1 cellular context compared by ENCODE assay signal in genomic region chr2:241508510-241509407, GRCh38.
TF ChIP-seq lines count a peak whose summit lies in the region.

Gene STK25, minus strand, starts transcription at chr2:241508584. Its CDS starts 549 bp downstream, at chr2:241508035.

TF ChIP-seq in K562, 482 proteins besides CTCF, POLR2A, EP300 and RAD21 (continued from another document and continues in another):
- no peak for TF ChIP-seq PKNOX1 (IDR thresholded peaks at IDR 0.05)
- peak in 1 of 2 experiments; percentile 78; a peak in 2 of 4 replicates for TF ChIP-seq NONO (IDR thresholded peaks at IDR 0.05; ENCODE audit: low read depth in 2 of 2, low read length in 1 of 2)
- no peak for TF ChIP-seq NFIX (CRISPR knock-in tag; IDR thresholded peaks at IDR 0.05; ENCODE audit: low read depth)
- TF ChIP-seq PHF8 (IDR thresholded peaks at IDR 0.05; ENCODE audit: borderline replicate concordance, low read length), result peak; percentile 79; the same call in 1 of the 2 replicates
- no peak for TF ChIP-seq CHD7 (IDR thresholded peaks at IDR 0.05; ENCODE audit: low read depth, low read length)
- TF ChIP-seq ESRRA (IDR thresholded peaks at IDR 0.05; ENCODE audit: borderline replicate concordance, low read depth), result no peak
- no peak for TF ChIP-seq ZNF146 (CRISPR knock-in tag; IDR thresholded peaks at IDR 0.05; ENCODE audit: unreplicated experiment)
- TF ChIP-seq MAFF (IDR thresholded peaks at IDR 0.05; ENCODE audit: low read length), result no peak
- TF ChIP-seq HNRNPK (IDR thresholded peaks at IDR 0.05; ENCODE audit: low read depth, low read length, poor library complexity, severe bottlenecking), result no peak
- TF ChIP-seq NR2C1 (IDR thresholded peaks at IDR 0.05), result no peak
- TF ChIP-seq NR2C1 (tag; IDR thresholded peaks at IDR 0.05), result peak; percentile 42; the same call in 1 of the 2 replicates
- no peak for TF ChIP-seq RBM14 (IDR thresholded peaks at IDR 0.05; ENCODE audit: borderline replicate concordance, insufficient read depth, low read depth, low read length)
- no peak for TF ChIP-seq ZNF75A (CRISPR knock-in tag; IDR thresholded peaks at IDR 0.05)
- TF ChIP-seq RREB1 (CRISPR knock-in tag; IDR thresholded peaks at IDR 0.05), result 0 out of 2 replicates have a peak, but pooled peaks have one; percentile 29
- 0 out of 2 replicates have a peak, but pooled peaks have one; percentile 74 for TF ChIP-seq NR2C2 (CRISPR knock-in tag; IDR thresholded peaks at IDR 0.05)
- TF ChIP-seq NR2C2 (tag; IDR thresholded peaks at IDR 0.05), result peak; percentile 78
- no peak for TF ChIP-seq SFPQ (IDR thresholded peaks at IDR 0.05; ENCODE audit: low read depth, low read length)
- TF ChIP-seq MAFK (IDR thresholded peaks at IDR 0.05; ENCODE audit: low read length), result no peak
- peak; percentile 98 for TF ChIP-seq ZNF592 (IDR thresholded peaks at IDR 0.05)
- no peak for TF ChIP-seq RBM25 (IDR thresholded peaks at IDR 0.05; ENCODE audit: low read depth, low read length, severe bottlenecking)
- TF ChIP-seq RBM22 (IDR thresholded peaks at IDR 0.05; ENCODE audit: low read depth, low read length, poor library complexity, severe bottlenecking), result no peak
- TF ChIP-seq PHF21A (IDR thresholded peaks at IDR 0.05; ENCODE audit: borderline replicate concordance, low read depth), result no peak
- TF ChIP-seq VEZF1 (CRISPR knock-in tag; IDR thresholded peaks at IDR 0.05), result peak; percentile 91
- no peak for TF ChIP-seq DNMT1 (IDR thresholded peaks at IDR 0.05)
- TF ChIP-seq ZNF551 (CRISPR knock-in tag; IDR thresholded peaks at IDR 0.05), result no peak
- TF ChIP-seq SRSF9 (IDR thresholded peaks at IDR 0.05; ENCODE audit: borderline replicate concordance, low read depth, low read length), result no peak
- TF ChIP-seq PHF20 (IDR thresholded peaks at IDR 0.05; ENCODE audit: partially characterized antibody), result peak; percentile 61
- peak; percentile 86; the same call in 1 of the 2 replicates for TF ChIP-seq HDAC8 (tag; IDR thresholded peaks at IDR 0.05)
- TF ChIP-seq SRF (CRISPR knock-in tag; IDR thresholded peaks at IDR 0.05), result no peak; a peak in 1 of 4 replicates
- TF ChIP-seq ERF (CRISPR knock-in tag; IDR thresholded peaks at IDR 0.05), result no peak
